ENCODE assay signal across 31 cellular contexts in genomic region chr5:97042981-97043380, GRCh38.
DNase-seq lines count a peak whose midpoint lies in the region; TF ChIP-seq lines count a peak whose summit lies in the region.
"Had no signal": no experiment of that assay in that cellular context is flagged by ENCODE, and none has a peak within 500 bp of the region (broad histone marks: within the 10 kb centered on the region; RNA-seq: fewer than 3 reads in every experiment).

No MANE protein-coding gene starts in this region.

- H3K14ac ChIP-seq in mesenchymal stem cell (ENCODE audit: low read length in 2 of 2): no peak overlapping the region

- H2AFZ ChIP-seq in mesenchymal stem cell (ENCODE audit: low read depth, low read length): no peak overlapping the region

- no peak overlapping the region for H2BK5ac ChIP-seq in mesenchymal stem cell (ENCODE audit: low read depth, low read length, poor library complexity, severe bottlenecking)

- no peak overlapping the region for H2BK120ac ChIP-seq in mesenchymal stem cell (ENCODE audit: low read depth, low read length)

- H2AK5ac ChIP-seq in mesenchymal stem cell (ENCODE audit: low read length, severe bottlenecking): peak overlapping the region; percentile 56

- H3K79me1 ChIP-seq in mesenchymal stem cell (replicated peaks; ENCODE audit: low read length, poor library complexity, severe bottlenecking): no peaks in the 10 kb centered on the region

- H3K36me3 ChIP-seq in mesenchymal stem cell (ENCODE audit: control insufficient read depth in 1 of 2, insufficient read depth in 2 of 2, low read depth in 1 of 2, low read length in 2 of 2) (no peaks in the 10 kb centered on the region), thyroid gland (no peaks in the 10 kb centered on the region)
- H3K36me3 ChIP-seq: heart left ventricle, SJSA1 had no signal

- H2BK12ac ChIP-seq in mesenchymal stem cell (ENCODE audit: low read length in 2 of 2): no peak overlapping the region

- no peak overlapping the region for H2BK15ac ChIP-seq in mesenchymal stem cell (ENCODE audit: low read depth, poor library complexity, severe bottlenecking)

- no peak overlapping the region for H3K4ac ChIP-seq in mesenchymal stem cell (ENCODE audit: low read depth in 1 of 2, low read length in 2 of 2)

- no peak for TF ChIP-seq POLR2A in thyroid gland (IDR thresholded peaks at IDR 0.05)

- H3K27me3 ChIP-seq in mesenchymal stem cell (ENCODE audit: control insufficient read depth in 1 of 2, insufficient read depth in 1 of 2, low read length in 2 of 2) (no peaks in the 10 kb centered on the region), thyroid gland (no peaks in the 10 kb centered on the region)
- H3K27me3 ChIP-seq: esophagus squamous epithelium, heart left ventricle, SJSA1 had no signal

- H4K8ac ChIP-seq in mesenchymal stem cell (ENCODE audit: low read length): no peak overlapping the region

- H3K27ac ChIP-seq in VCaP (peak overlapping the region; percentile 58; the same call in 1 of the 2 replicates), mesenchymal stem cell (ENCODE audit: low read length, poor library complexity, severe bottlenecking) (peak overlapping the region; percentile 56), thyroid gland (peak overlapping the region; percentile 15 to 64 (median 31))
- H3K27ac ChIP-seq: esophagus squamous epithelium, foreskin keratinocyte, heart left ventricle, psoas muscle, SJSA1 had no signal

- H3K4me2 ChIP-seq in mesenchymal stem cell (ENCODE audit: low read length, poor library complexity, severe bottlenecking): no peak overlapping the region

- no peak overlapping the region for H4K91ac ChIP-seq in mesenchymal stem cell (ENCODE audit: low read length)

- peaks cover 13% of the 10 kb centered on the region for H3K4me1 ChIP-seq in mesenchymal stem cell (ENCODE audit: control insufficient read depth, insufficient read depth, low read depth, low read length)
- H3K4me1 ChIP-seq in thyroid gland: peaks cover 16 to 26% of the 10 kb centered on the region in 2 donors
- H3K4me1 ChIP-seq: esophagus squamous epithelium, foreskin keratinocyte, psoas muscle, SJSA1 had no signal

- H3K23ac ChIP-seq in mesenchymal stem cell (ENCODE audit: low read length in 2 of 2): no peak overlapping the region

- intact Hi-C loops in thyroid gland (cut with DNase I): no loop called here

- TF ChIP-seq CTCF in VCaP (conservative IDR thresholded peaks at IDR 0.05): no peak
- no peak for TF ChIP-seq CTCF in thyroid gland (IDR thresholded peaks at IDR 0.05)
- TF ChIP-seq CTCF in GM10266 (IDR thresholded peaks at IDR 0.05; ENCODE audit: control insufficient read depth, insufficient read depth, low read depth, missing control alignments): no peak

- H3K4me3 ChIP-seq in mesenchymal stem cell (ENCODE audit: insufficient read depth in 1 of 2, low read depth in 1 of 2, low read length in 2 of 2): no peak overlapping the region
- H3K4me3 ChIP-seq in thyroid gland (replicated peaks in 1 of 3): no peak overlapping the region
- H3K4me3 ChIP-seq: esophagus squamous epithelium, heart left ventricle, psoas muscle, SJSA1 had no signal

- DNase-seq in glomerular visceral epithelial cell (ENCODE audit: extremely low spot score): peak; percentile 59
- DNase-seq in mesenchymal stem cell: no peak
- peak; percentile 79 to 80 for DNase-seq in thyroid gland
- no peak for DNase-seq in NCI-H187 (lab: John Stamatoyannopoulos, UW)
- DNase-seq in GM10266 (ENCODE audit: extremely low spot score): no peak
- no peak for DNase-seq in NAMALWA (ENCODE audit: low spot score)
- DNase-seq: activated CD4-positive, alpha-beta T cell treated with anti-CD3 and anti-CD28 coated beads, Interleukin-2, amount 10 ng/mL, durations not matched to agents 24 days and 14 days; activated effector memory CD4-positive, alpha-beta T cell treated with anti-CD3 and anti-CD28 coated beads, Interleukin-2, amount 50 U/mL, for 16 hours; activated naive CD8-positive, alpha-beta T cell treated with anti-CD3 and anti-CD28 coated beads, Interleukin-2, amount 10 ng/mL, durations not matched to agents 7 days and 5 days; activated T-cell treated with anti-CD3 and anti-CD28 coated beads, Interleukin-2, amount 50 U/mL, for 1 hour; aorta; C1 segment of cervical spinal cord; COR-L47; dermis blood vessel endothelial cell; endodermal cell; esophagus squamous epithelium; foreskin keratinocyte; heart left ventricle; Kasumi-1; left cardiac atrium; MV-4-11; naive B cell; NCI-H1436 treated with DMSO at 0.1 percent for 48 hours; NCI-H2107; NCI-H446 treated with DMSO at 0.1 percent for 48 hours; occipital lobe; psoas muscle; RPMI8226; stimulated activated CD4-positive, alpha-beta T cell treated with anti-CD3 and anti-CD28 coated beads, Interleukin-4, amount 100 ng/mL, for 24 hours had no signal

- H3K9me3 ChIP-seq in mesenchymal stem cell (ENCODE audit: control insufficient read depth, low read length) (no peaks in the 10 kb centered on the region), thyroid gland (no peaks in the 10 kb centered on the region)
- H3K9me3 ChIP-seq: esophagus squamous epithelium, heart left ventricle, psoas muscle, SJSA1 had no signal

- no peak overlapping the region for H3K18ac ChIP-seq in mesenchymal stem cell (ENCODE audit: low read depth in 1 of 2, low read length in 2 of 2)

- 88% methylated on average over 7 of the region's 7 CpGs for WGBS in mesenchymal stem cell
- 33 to 43% methylated on average over 7 of the region's 7 CpGs for WGBS in thyroid gland, 2 donors

- no peak overlapping the region for H3K9ac ChIP-seq in mesenchymal stem cell (ENCODE audit: low read length)

Comparison
In these comparisons a context has a peak if more than half of its experiments do, and no peak if none do; other contexts are left out.
1. DNase-seq: peak in glomerular visceral epithelial cell (single experiment) and thyroid gland (2 of 2); none in mesenchymal stem cell (single experiment), NCI-H187 (0 of 2), GM10266 (single experiment) and NAMALWA (single experiment).
2. Peak in every context shown above with its lines, with median percentiles within 50 percentile points of each other: H3K27ac ChIP-seq.